Comparison of ENCODE assay signal across 19 cellular contexts in the genomic region with DNA sequence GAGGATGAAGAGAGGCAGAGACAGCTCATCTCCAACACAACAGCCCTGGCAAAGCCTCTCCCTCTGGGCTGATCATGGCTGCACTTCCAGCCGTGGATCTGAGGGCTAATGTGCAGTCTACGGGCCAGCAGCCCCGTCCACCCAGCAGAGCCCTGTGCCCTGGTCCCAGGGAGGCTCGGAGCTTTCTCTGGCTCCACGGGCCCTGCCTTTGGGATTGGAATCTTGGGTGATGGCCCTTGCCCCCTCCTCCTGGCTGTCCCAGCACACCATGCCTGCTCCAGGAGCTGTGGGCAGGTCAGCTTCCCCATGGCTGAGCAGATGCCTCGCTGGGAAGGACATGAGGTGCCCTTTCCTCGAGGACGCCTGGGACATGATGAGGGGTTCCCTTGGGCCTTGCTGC.
DNase-seq lines count a peak whose midpoint lies in the region; ATAC-seq, FAIRE-seq and TF ChIP-seq lines count a peak whose summit lies in the region.
"Had no signal": no experiment of that assay in that cellular context is flagged by ENCODE, and none has a peak within 500 bp of the region (broad histone marks: within the 10 kb centered on the region; RNA-seq: fewer than 3 reads in every experiment).

No MANE protein-coding gene starts in this region.

- peak overlapping the region; percentile 11 for H3K23ac ChIP-seq in H1 (ENCODE audit: insufficient read length)

- no peak overlapping the region for H3K56ac ChIP-seq in H1 (replicated peaks; ENCODE audit: insufficient read length, low read depth, low read length)

- no peak overlapping the region for H2AFZ ChIP-seq in H1 (ENCODE audit: low read length)
- H2AFZ ChIP-seq: GM23248 had no signal

- H3K18ac ChIP-seq in H1 (ENCODE audit: extremely low read depth, low read length) = no peak overlapping the region

- no peak overlapping the region for H2AK5ac ChIP-seq in H1 (ENCODE audit: low read depth, low read length)

- intact Hi-C loops in Panc1 (cut with micrococcal nuclease; ENCODE audit: unreplicated experiment) = no loop called here

- peak; percentile 47 for DNase-seq in activated CD8-positive, alpha-beta memory T cell treated with anti-CD3 and anti-CD28 coated beads for 24 hours
- DNase-seq in activated CD8-positive, alpha-beta memory T cell treated with anti-CD3 and anti-CD28 coated beads, Interleukin-2, amount 50 U/mL, for 4 hours = no peak
- DNase-seq in Panc1 (ENCODE audit: low read depth, low spot score) (no peak), H1 (ENCODE audit: low read depth in 1 of 2, low spot score in 2 of 2) (no peak)
- DNase-seq in stimulated activated effector memory CD8-positive, alpha-beta T cell treated with anti-CD3 and anti-CD28 coated beads, Interleukin-12 subunit alpha, Interleukin-12 subunit beta, amount 100 ng/mL, for 72 hours (ENCODE audit: low spot score in 2 of 2) = no peak
- no peak for DNase-seq in effector memory CD8-positive, alpha-beta T cell
- DNase-seq: 8988T; Calu3; CD4-positive, alpha-beta memory T cell; DMS79 treated with DMSO at 0.1 percent for 48 hours; GF-D8; GM23248; HFFc6 had no signal

- POLR2A ChIA-PET in Panc1 (lab: Charles Lee) (interaction anchor here (0.6 kb wide), 1 partner anchor 16 kb away, joined by 4 read pairs; no protein-coding TSS in a partner anchor), H1 (lab: Charles Lee; ENCODE audit: partially characterized antibody) (no interaction called here)

- no peaks in the 10 kb centered on the region for H4K20me1 ChIP-seq in H1 (replicated peaks in 1 of 2; ENCODE audit: control insufficient read depth in 1 of 2, insufficient read depth in 2 of 2, low read length in 2 of 2)
- H4K20me1 ChIP-seq: BLaER1 had no signal

- TF ChIP-seq RAD21 in H1 (IDR thresholded peaks at IDR 0.05 in 1 of 2, conservative IDR thresholded peaks at IDR 0.05 in 1 of 2; ENCODE audit: low read depth in 2 of 2, low read length in 2 of 2) = no peak

- no peak for TF ChIP-seq POLR2A in H1 (IDR thresholded peaks at IDR 0.05; ENCODE audit: control extremely low read depth in 1 of 2, low read depth in 2 of 2, low read length in 2 of 2)

- no peak for FAIRE-seq in H1 (lab: Jason Lieb, UNC)
- FAIRE-seq: H54 had no signal

- no peak for TF ChIP-seq EP300 in H1 (IDR thresholded peaks at IDR 0.05; ENCODE audit: borderline replicate concordance in 1 of 2, low read depth in 2 of 2, low read length in 2 of 2)

- in situ Hi-C loops in Panc1 (cut with HindIII; ENCODE audit: low pct_unique_long_range_greater_than_20kb, low sequenced_read_pairs) = no loop called here

- H3K79me1 ChIP-seq in H1 (ENCODE audit: low read depth, low read length) = no peaks in the 10 kb centered on the region

- ATAC-seq in Panc1 = peak; percentile 49; the same call in 1 of the 2 replicates
- ATAC-seq in stimulated activated effector memory CD8-positive, alpha-beta T cell treated with anti-CD3 and anti-CD28 coated beads, Interleukin-12 subunit alpha, Interleukin-12 subunit beta, amount 100 ng/mL, for 72 hours = peak; percentile 22
- no peak for ATAC-seq in GM21528 (IDR thresholded peaks at IDR 0.05; ENCODE audit: low FRiP score, unreplicated experiment)
- no peak for ATAC-seq in effector memory CD8-positive, alpha-beta T cell (replicated peaks)
- ATAC-seq: HCT116 had no signal

- CTCF ChIA-PET in Panc1 (lab: Charles Lee) (interaction anchor here (0.6 kb wide), 1 partner anchor 34 kb away, joined by 3 read pairs; no protein-coding TSS in a partner anchor), H1 (lab: Charles Lee; ENCODE audit: partially characterized antibody) (interaction anchor here (0.6 to 1.6 kb wide), 3 partner anchors 40 to 173 kb away, joined by 3 to 4 read pairs (median 3); no protein-coding TSS in a partner anchor)

- H2BK12ac ChIP-seq in H1 (ENCODE audit: low read depth, low read length) = no peak overlapping the region

- H4K8ac ChIP-seq in H1 (ENCODE audit: extremely low read depth, insufficient read depth, low read length) = no peak overlapping the region

- peaks cover 5% of the 10 kb centered on the region for H3K36me3 Mint-ChIP-seq in stimulated activated effector memory CD8-positive, alpha-beta T cell treated with anti-CD3 and anti-CD28 coated beads, Interleukin-12 subunit alpha, Interleukin-12 subunit beta, amount 100 ng/mL, for 72 hours
- H3K36me3 Mint-ChIP-seq in effector memory CD8-positive, alpha-beta T cell (ENCODE audit: insufficient read depth) = peaks cover 3% of the 10 kb centered on the region
- H3K36me3 Mint-ChIP-seq: CD14-positive monocyte had no signal

- H3K27me3 ChIP-seq in Panc1 (ENCODE audit: control insufficient read depth, insufficient read depth, low read length) (no peaks in the 10 kb centered on the region), H1 (replicated peaks in 1 of 4; ENCODE audit: control insufficient read depth in 3 of 4, extremely low read depth in 1 of 4, insufficient read depth in 3 of 4, low read length in 3 of 4) (no peaks in the 10 kb centered on the region)
- H3K27me3 ChIP-seq: BLaER1 had no signal

- H3K4me3 Mint-ChIP-seq in stimulated activated effector memory CD8-positive, alpha-beta T cell treated with anti-CD3 and anti-CD28 coated beads, Interleukin-12 subunit alpha, Interleukin-12 subunit beta, amount 100 ng/mL, for 72 hours = no peak overlapping the region
- no peak overlapping the region for H3K4me3 Mint-ChIP-seq in effector memory CD8-positive, alpha-beta T cell
- H3K4me3 Mint-ChIP-seq: CD14-positive monocyte; CD4-positive, alpha-beta memory T cell; HFFc6 had no signal

- H3K36me3 ChIP-seq in Panc1 (ENCODE audit: control insufficient read depth, insufficient read depth, low read length) = no peaks in the 10 kb centered on the region
- H3K36me3 ChIP-seq in H1 (ENCODE audit: control insufficient read depth in 2 of 4, insufficient read depth in 4 of 4, low read length in 3 of 4) = no peaks in the 10 kb centered on the region

- peaks cover 12 to 22% of the 10 kb centered on the region in 2 donors for H3K27me3 Mint-ChIP-seq in effector memory CD8-positive, alpha-beta T cell

- H3K4me3 ChIP-seq in Panc1 (ENCODE audit: low read depth in 2 of 2, low read length in 2 of 2) (no peak overlapping the region), H1 (ENCODE audit: extremely low read depth in 1 of 4, insufficient read depth in 2 of 4, low read depth in 3 of 4, low read length in 4 of 4) (no peak overlapping the region)
- H3K4me3 ChIP-seq: BLaER1, GM23248 had no signal

- H3K14ac ChIP-seq in H1 (ENCODE audit: insufficient read length) = no peak overlapping the region

- no peak overlapping the region for H2BK5ac ChIP-seq in H1 (ENCODE audit: low read depth, low read length)

- BruUV-seq in Panc1 (replicated peaks; lab: Mats Ljungman, UMichigan) = no TSS peak

- no peak for TF ChIP-seq CTCF in Panc1 (IDR thresholded peaks at IDR 0.05)
- TF ChIP-seq CTCF in H1 (IDR thresholded peaks at IDR 0.05; ENCODE audit: control extremely low read depth in 1 of 3, insufficient read depth in 1 of 3, low read depth in 1 of 3, low read length in 3 of 3) = no peak

- H3K4me1 ChIP-seq in Panc1 (ENCODE audit: control insufficient read depth, insufficient read depth, low read length) = no peaks in the 10 kb centered on the region
- peaks cover 0 to 3% (median under 1%) of the 10 kb centered on the region in 4 experiments; a peak in 2 of 7 replicates for H3K4me1 ChIP-seq in H1 (replicated peaks in 1 of 4; ENCODE audit: control insufficient read depth in 3 of 4, insufficient read depth in 4 of 4, low read length in 3 of 4)

- no peak overlapping the region for H3K27ac Mint-ChIP-seq in stimulated activated effector memory CD8-positive, alpha-beta T cell treated with anti-CD3 and anti-CD28 coated beads, Interleukin-12 subunit alpha, Interleukin-12 subunit beta, amount 100 ng/mL, for 72 hours
- no peak overlapping the region for H3K27ac Mint-ChIP-seq in effector memory CD8-positive, alpha-beta T cell
- H3K27ac Mint-ChIP-seq: CD14-positive monocyte, HFFc6 had no signal

- no peak overlapping the region for H4K91ac ChIP-seq in H1 (replicated peaks; ENCODE audit: insufficient read length, low read length)

- no peak overlapping the region for H3K9ac ChIP-seq in H1 (replicated peaks in 1 of 4; ENCODE audit: extremely low read depth in 1 of 4, low read depth in 3 of 4, low read length in 3 of 4)
- H3K9ac ChIP-seq: BLaER1, GM23248 had no signal

- no peak overlapping the region for H4K5ac ChIP-seq in H1 (ENCODE audit: insufficient read length, low read depth, low read length)

- H3K4me2 ChIP-seq in H1 (ENCODE audit: insufficient read depth in 1 of 2, low read depth in 2 of 2, low read length in 2 of 2) = no peak overlapping the region
- H3K4me2 ChIP-seq: BLaER1 had no signal

- H3K79me2 ChIP-seq in H1 (ENCODE audit: control insufficient read depth in 1 of 2, insufficient read depth in 2 of 2, low read length in 2 of 2) = no peaks in the 10 kb centered on the region

- 90% methylated on average over 2 of the region's 8 CpGs; no CpG with 5 or more reads in 1 of the 2 experiments for WGBS in H1 (ENCODE audit: extremely low coverage in 1 of 2, insufficient coverage in 1 of 2, insufficient read length in 1 of 2, insufficient replicate concordance in 2 of 2, low coverage in 1 of 2, low lambda C conversion rate in 2 of 2, missing lambda C conversion rate in 1 of 2), 2 experiments

- no peak overlapping the region for H2BK15ac ChIP-seq in H1 (ENCODE audit: low read length)

- H3K4ac ChIP-seq in H1 (replicated peaks; ENCODE audit: insufficient read length, low read depth, low read length) = no peak overlapping the region

- no peaks in the 10 kb centered on the region for H3K9me3 Mint-ChIP-seq in stimulated activated effector memory CD8-positive, alpha-beta T cell treated with anti-CD3 and anti-CD28 coated beads, Interleukin-12 subunit alpha, Interleukin-12 subunit beta, amount 100 ng/mL, for 72 hours
- no peaks in the 10 kb centered on the region for H3K9me3 Mint-ChIP-seq in effector memory CD8-positive, alpha-beta T cell
- H3K9me3 Mint-ChIP-seq: HFFc6 had no signal

- H3K9me3 ChIP-seq in Panc1 (ENCODE audit: control insufficient read depth, insufficient read depth, low read depth, low read length) (no peaks in the 10 kb centered on the region), H1 (ENCODE audit: insufficient read depth in 2 of 2, low read depth in 1 of 2, low read length in 1 of 2) (peaks cover 7 to 19% of the 10 kb centered on the region in 2 experiments; a peak in 3 of 4 replicates)

- peaks cover 10% of the 10 kb centered on the region for H3K4me1 Mint-ChIP-seq in stimulated activated effector memory CD8-positive, alpha-beta T cell treated with anti-CD3 and anti-CD28 coated beads, Interleukin-12 subunit alpha, Interleukin-12 subunit beta, amount 100 ng/mL, for 72 hours
- H3K4me1 Mint-ChIP-seq in effector memory CD8-positive, alpha-beta T cell (ENCODE audit: low read depth in 2 of 2) = peaks cover 10 to 16% of the 10 kb centered on the region in 2 donors

- no peak overlapping the region for H3K27ac ChIP-seq in Panc1 (ENCODE audit: low read length)
- H3K27ac ChIP-seq in H1 (ENCODE audit: low read depth, low read length) = no peak overlapping the region
- H3K27ac ChIP-seq: BLaER1, GM23248, HL-60 had no signal

- H3K23me2 ChIP-seq in H1 (ENCODE audit: low read depth, low read length) = no peaks in the 10 kb centered on the region

- H2BK20ac ChIP-seq in H1 (ENCODE audit: low read length) = no peak overlapping the region; the same call in 1 of the 2 replicates

- no peak overlapping the region for H2BK120ac ChIP-seq in H1 (replicated peaks; ENCODE audit: low read depth, low read length)

TF ChIP-seq in H1, 55 proteins besides CTCF, POLR2A, EP300 and RAD21 (continues in another document):
- TF ChIP-seq CTBP2 (IDR thresholded peaks at IDR 0.05; ENCODE audit: borderline replicate concordance, insufficient read depth, insufficient read length, low read length) = no peak

Comparison
In these comparisons a context has a peak if more than half of its experiments do, and no peak if none do; other contexts are left out.
1. ATAC-seq: peak in Panc1 (single experiment) and stimulated activated effector memory CD8-positive, alpha-beta T cell treated with anti-CD3 and anti-CD28 coated beads, Interleukin-12 subunit alpha, Interleukin-12 subunit beta, amount 100 ng/mL, for 72 hours (single experiment); none in GM21528 (single experiment) and effector memory CD8-positive, alpha-beta T cell (single experiment).